16 cellular contexts compared by ENCODE assay signal in genomic region chr10:28806951-28807759, GRCh38.
DNase-seq lines count a peak whose midpoint lies in the region; ATAC-seq, FAIRE-seq and TF ChIP-seq lines count a peak whose summit lies in the region.
"Had no signal": no experiment of that assay in that cellular context is flagged by ENCODE, and none has a peak within 500 bp of the region (broad histone marks: within the 10 kb centered on the region; RNA-seq: fewer than 3 reads in every experiment).

No MANE protein-coding gene starts in this region.

- H3K9me3 Mint-ChIP-seq in WTC11: no peaks in the 10 kb centered on the region
- H3K9me3 Mint-ChIP-seq: activated naive CD4-positive, alpha-beta T cell treated with anti-CD3 and anti-CD28 coated beads, Interleukin-2, amount 10 ng/mL, durations not matched to agents 7 days and 5 days had no signal

- no peaks in the 10 kb centered on the region for H3K36me3 ChIP-seq in BLaER1 treated with 17β-estradiol and CSF1 and Interleukin-3, amounts not matched to agents 10 nM and 100 nM
- H3K36me3 ChIP-seq in right atrium auricular region: no peaks in the 10 kb centered on the region
- no peaks in the 10 kb centered on the region for H3K36me3 ChIP-seq in ovary
- H3K36me3 ChIP-seq in pancreas: no peaks in the 10 kb centered on the region

- 0 out of 22 replicates have a peak, but pooled peaks cover 0 to 5% (median 0%) of the 10 kb centered on the region in 11 experiments for H3K27me3 ChIP-seq in BLaER1 treated with 17β-estradiol and CSF1 and Interleukin-3, amounts not matched to agents 10 nM and 100 nM
- H3K27me3 ChIP-seq in right atrium auricular region (no peaks in the 10 kb centered on the region), ovary (no peaks in the 10 kb centered on the region), pancreas (no peaks in the 10 kb centered on the region)

- H4K20me1 ChIP-seq in BLaER1 treated with 17β-estradiol and CSF1 and Interleukin-3, amounts not matched to agents 10 nM and 100 nM: no peaks in the 10 kb centered on the region

- TF ChIP-seq CTCF in WTC11 (IDR thresholded peaks at IDR 0.05): no peak
- no peak for TF ChIP-seq CTCF in right atrium auricular region (IDR thresholded peaks at IDR 0.05)
- no peak for TF ChIP-seq CTCF in ovary (IDR thresholded peaks at IDR 0.05)
- no peak for TF ChIP-seq CTCF in pancreas (IDR thresholded peaks at IDR 0.05)

- intact Hi-C loops in ovary (cut with DNase I) (loop anchor here in 2 of 4 donors (10.0 kb wide), 1 partner anchor 132 kb away; the partner anchor contains the start of gene BAMBI (in 2 of the 2)), pancreas (cut with DNase I) (no loop called here)

- 4 to 6% (median 4%) methylated on average over 8 of the region's 8 CpGs for WGBS in ovary, 3 donors
- WGBS in pancreas, 2 donors: 62 to 66% methylated on average over 8 of the region's 8 CpGs

- TF ChIP-seq POLR2A in ovary (IDR thresholded peaks at IDR 0.05): no peak

- no peak overlapping the region for H3K4me3 Mint-ChIP-seq in WTC11
- H3K4me3 Mint-ChIP-seq: activated naive CD4-positive, alpha-beta T cell treated with anti-CD3 and anti-CD28 coated beads, Interleukin-2, amount 10 ng/mL, durations not matched to agents 7 days and 5 days; naive B cell had no signal

- peak overlapping the region in 7 of 10 experiments; percentile 4 to 52 (median 44); a peak in 13 of 20 replicates for H3K4me3 ChIP-seq in BLaER1 treated with 17β-estradiol and CSF1 and Interleukin-3, amounts not matched to agents 10 nM and 100 nM
- H3K4me3 ChIP-seq in right atrium auricular region (peak overlapping the region in 1 of 2 donors; percentile 22), ovary (no peak overlapping the region), pancreas (no peak overlapping the region)

- DNase-seq in WTC11 (ENCODE audit: low spot score) (no peak), right atrium auricular region (ENCODE audit: low spot score) (no peak), ovary (peak in 2 of 5 donors; percentile 41 to 47), A172 (ENCODE audit: low spot score) (no peak), NCI-H446 treated with DMSO at 0.1 percent for 48 hours (lab: John Stamatoyannopoulos, UW) (no peak), EL (no peak), pancreas (no peak)
- DNase-seq: ACHN; activated naive CD4-positive, alpha-beta T cell treated with anti-CD3 and anti-CD28 coated beads, Interleukin-2, amount 10 ng/mL, durations not matched to agents 7 days and 5 days; DMS153; naive B cell; NCI-H1105; stimulated activated CD4-positive, alpha-beta T cell treated with anti-CD3 and anti-CD28 coated beads, Interleukin-12 subunit alpha, Interleukin-12 subunit beta, amount 100 ng/mL, for 4 hours; T-helper 9 cell had no signal

- peaks cover 68% of the 10 kb centered on the region for H3K4me1 Mint-ChIP-seq in WTC11
- H3K4me1 Mint-ChIP-seq: activated naive CD4-positive, alpha-beta T cell treated with anti-CD3 and anti-CD28 coated beads, Interleukin-2, amount 10 ng/mL, durations not matched to agents 7 days and 5 days; naive B cell had no signal

- no peaks in the 10 kb centered on the region for H3K27me3 Mint-ChIP-seq in WTC11 (ENCODE audit: low read depth)

- no peak for TF ChIP-seq EP300 in ovary (IDR thresholded peaks at IDR 0.05)

- CTCF ChIA-PET in WTC11 (lab: Charles Lee): interaction anchor here (1.5 kb wide), 1 partner anchor 143 kb away, joined by 5 read pairs; no protein-coding TSS in a partner anchor

- ATAC-seq in WTC11 (no peak), pancreas (no peak)
- ATAC-seq: esophagus mucosa had no signal

- peak overlapping the region; percentile 57 for H3K27ac Mint-ChIP-seq in WTC11
- H3K27ac Mint-ChIP-seq: activated naive CD4-positive, alpha-beta T cell treated with anti-CD3 and anti-CD28 coated beads, Interleukin-2, amount 10 ng/mL, durations not matched to agents 7 days and 5 days had no signal

- peak overlapping the region; percentile 83 to 97 (median 90) for H3K4me2 ChIP-seq in BLaER1 treated with 17β-estradiol and CSF1 and Interleukin-3, amounts not matched to agents 10 nM and 100 nM

- H3K9me3 ChIP-seq in BLaER1 treated with 17β-estradiol and CSF1 and Interleukin-3, amounts not matched to agents 10 nM and 100 nM (replicated peaks in 1 of 11): peaks cover 0 to 13% (median 0%) of the 10 kb centered on the region in 11 experiments; a peak in 6 of 22 replicates
- H3K9me3 ChIP-seq in right atrium auricular region (no peaks in the 10 kb centered on the region), ovary (no peaks in the 10 kb centered on the region), pancreas (no peaks in the 10 kb centered on the region)

- H3K36me3 Mint-ChIP-seq in WTC11: no peaks in the 10 kb centered on the region
- H3K36me3 Mint-ChIP-seq: activated naive CD4-positive, alpha-beta T cell treated with anti-CD3 and anti-CD28 coated beads, Interleukin-2, amount 10 ng/mL, durations not matched to agents 7 days and 5 days; naive B cell had no signal

- peak overlapping the region; percentile 37 to 87 (median 79); a peak in 20 of 22 replicates for H3K9ac ChIP-seq in BLaER1 treated with 17β-estradiol and CSF1 and Interleukin-3, amounts not matched to agents 10 nM and 100 nM

- peaks cover 60 to 98% (median 83%) of the 10 kb centered on the region in 10 experiments for H3K4me1 ChIP-seq in BLaER1 treated with 17β-estradiol and CSF1 and Interleukin-3, amounts not matched to agents 10 nM and 100 nM
- H3K4me1 ChIP-seq in right atrium auricular region (peaks cover 0 to 20% of the 10 kb centered on the region in 2 donors), ovary (ENCODE audit: insufficient read depth) (peaks cover 18% of the 10 kb centered on the region), pancreas (peaks cover 0 to 4% (median 0%) of the 10 kb centered on the region in 3 donors)

- H3K27ac ChIP-seq in BLaER1 treated with 17β-estradiol and CSF1 and Interleukin-3, amounts not matched to agents 10 nM and 100 nM: peak overlapping the region in 10 of 11 experiments; percentile 28 to 95 (median 91); a peak in 19 of 22 replicates
- H3K27ac ChIP-seq in right atrium auricular region (peak overlapping the region; percentile 72 to 92), ovary (peak overlapping the region; percentile 82 to 88), pancreas (no peak overlapping the region)

- no peak for FAIRE-seq in pancreas (lab: Jason Lieb, UNC)

- POLR2A ChIA-PET in WTC11 (lab: Charles Lee): no interaction called here

TF ChIP-seq in WTC11, 78 proteins besides CTCF, POLR2A, EP300 and RAD21:
- TF ChIP-seq MLX (CRISPR knock-in tag; IDR thresholded peaks at IDR 0.05) (no peak), KAT7 (CRISPR knock-in tag; IDR thresholded peaks at IDR 0.05; ENCODE audit: borderline replicate concordance) (no peak), OVOL2 (CRISPR knock-in tag; IDR thresholded peaks at IDR 0.05; ENCODE audit: borderline replicate concordance) (no peak), E2F5 (CRISPR knock-in tag; IDR thresholded peaks at IDR 0.05) (no peak), PREB (CRISPR knock-in tag; IDR thresholded peaks at IDR 0.05; ENCODE audit: borderline replicate concordance) (no peak), GABPB1 (CRISPR knock-in tag; IDR thresholded peaks at IDR 0.05) (no peak), TEAD4 (CRISPR knock-in tag; IDR thresholded peaks at IDR 0.05) (no peak), FOXJ3 (CRISPR knock-in tag; IDR thresholded peaks at IDR 0.05; ENCODE audit: borderline replicate concordance) (no peak), SP1 (CRISPR knock-in tag; conservative IDR thresholded peaks at IDR 0.05) (no peak), JUN (CRISPR knock-in tag; IDR thresholded peaks at IDR 0.05) (no peak), PRRX2 (CRISPR knock-in tag; IDR thresholded peaks at IDR 0.05) (no peak), ZNF263 (CRISPR knock-in tag; IDR thresholded peaks at IDR 0.05; ENCODE audit: low read depth) (no peak), ELF4 (CRISPR knock-in tag; IDR thresholded peaks at IDR 0.05; ENCODE audit: low read depth) (no peak), FOXK1 (CRISPR knock-in tag; IDR thresholded peaks at IDR 0.05) (no peak), SOX15 (CRISPR knock-in tag; IDR thresholded peaks at IDR 0.05) (no peak), USF2 (CRISPR knock-in tag; IDR thresholded peaks at IDR 0.05) (no peak), ZNF671 (CRISPR knock-in tag; IDR thresholded peaks at IDR 0.05) (no peak)

Comparison
In these comparisons a context has a peak if more than half of its experiments do, and no peak if none do; other contexts are left out.
1. H3K27ac ChIP-seq: peak in BLaER1 treated with 17β-estradiol and CSF1 and Interleukin-3, amounts not matched to agents 10 nM and 100 nM (10 of 11), right atrium auricular region (2 of 2) and ovary (2 of 2); none in pancreas (0 of 4).
2. H3K4me3 ChIP-seq: peak in BLaER1 treated with 17β-estradiol and CSF1 and Interleukin-3, amounts not matched to agents 10 nM and 100 nM (7 of 10); none in ovary (single experiment) and pancreas (0 of 4).